Comparison of ENCODE assay signal across 8 cellular contexts in genomic region chr12:127165567-127166392, GRCh38.
DNase-seq lines count a peak whose midpoint lies in the region; ATAC-seq, FAIRE-seq and TF ChIP-seq lines count a peak whose summit lies in the region.

No MANE protein-coding gene starts in this region.

- no TSS peak for BruUV-seq in IMR-90 (replicated peaks; lab: Mats Ljungman, UMichigan)

- TF ChIP-seq RAD21 in A549 (conservative IDR thresholded peaks at IDR 0.05 in 1 of 2, IDR thresholded peaks at IDR 0.05 in 1 of 2): no peak
- no peak for TF ChIP-seq RAD21 in IMR-90 (IDR thresholded peaks at IDR 0.05; ENCODE audit: low read length)

- H2BK5ac ChIP-seq in IMR-90 (ENCODE audit: low read depth, low read length, poor library complexity, severe bottlenecking): peak overlapping the region; percentile 66

- no peak overlapping the region; the same call in 2 of the 3 replicates for H2BK15ac ChIP-seq in IMR-90 (ENCODE audit: low read depth, low read length)

- H3K4me1 Mint-ChIP-seq in astrocyte (ENCODE audit: low read depth, unreplicated experiment): no peaks in the 10 kb centered on the region

- TF ChIP-seq POLR2A in A549 (IDR thresholded peaks at IDR 0.05; ENCODE audit: low read length) (peak; percentile 55), IMR-90 (IDR thresholded peaks at IDR 0.05; ENCODE audit: low read depth, low read length) (no peak)

- H2BK120ac ChIP-seq in IMR-90 (ENCODE audit: low read depth, low read length): peak overlapping the region; percentile 59; the same call in 1 of the 2 replicates

- no peak for FAIRE-seq in A549 (lab: Jason Lieb, UNC)
- no peak for FAIRE-seq in GM19239 (lab: Jason Lieb, UNC)
- no peak for FAIRE-seq in astrocyte (lab: Jason Lieb, UNC)

- H4K20me1 ChIP-seq in IMR-90 (ENCODE audit: insufficient read depth, low read length) (no peaks in the 10 kb centered on the region), astrocyte (ENCODE audit: insufficient read depth, low read length) (no peaks in the 10 kb centered on the region)

- H3K4me1 ChIP-seq in A549 (peaks cover 7% of the 10 kb centered on the region; the same call in 2 of the 3 replicates), IMR-90 (ENCODE audit: control insufficient read depth, insufficient read depth, low read length) (peaks cover 6% of the 10 kb centered on the region), astrocyte (ENCODE audit: insufficient read depth, low read length) (peaks cover 10% of the 10 kb centered on the region), urinary bladder (ENCODE audit: insufficient read depth) (no peaks in the 10 kb centered on the region)

- DNase-seq in A549 (ENCODE audit: low read depth in 1 of 2, low spot score in 1 of 2) (peak; percentile 82 to 93), GM19239 (ENCODE audit: insufficient read length, low spot score) (peak; percentile 21), IMR-90 (peak; percentile 57), T-helper 9 cell (peak; percentile 78), astrocyte (ENCODE audit: low read depth) (peak; percentile 76), hippocampal formation (lab: John Stamatoyannopoulos, UW) (peak; percentile 42 to 80), renal cortical epithelial cell (ENCODE audit: low read depth) (peak; percentile 48)

- H3K79me1 ChIP-seq in IMR-90 (ENCODE audit: low read depth in 1 of 2, low read length in 2 of 2): no peaks in the 10 kb centered on the region

- H4K5ac ChIP-seq in IMR-90 (ENCODE audit: low read depth, low read length): peak overlapping the region; percentile 77

- peak; percentile 99 to 100 for ATAC-seq in A549
- ATAC-seq in IMR-90 (ENCODE audit: low read depth): peak; percentile 72

- H3K9ac ChIP-seq in IMR-90 (ENCODE audit: low read depth, low read length) (peak overlapping the region; percentile 60), astrocyte (ENCODE audit: low read length) (peak overlapping the region; percentile 79)

- H3K36me3 ChIP-seq in IMR-90 (ENCODE audit: control insufficient read depth, insufficient read depth, low read length) (no peaks in the 10 kb centered on the region), astrocyte (ENCODE audit: insufficient read depth, low read length) (no peaks in the 10 kb centered on the region), urinary bladder (ENCODE audit: insufficient read depth) (no peaks in the 10 kb centered on the region)

- H3K4ac ChIP-seq in IMR-90 (ENCODE audit: low read depth, low read length): peak overlapping the region; percentile 87

- H4K91ac ChIP-seq in IMR-90 (ENCODE audit: insufficient read depth, low read depth, low read length): peak overlapping the region; percentile 63; the same call in 1 of the 2 replicates

- 17% methylated on average over 22 of the region's 69 CpGs for WGBS in A549 (ENCODE audit: missing lambda C conversion rate)
- WGBS in IMR-90 (ENCODE audit: extremely low coverage in 2 of 2, insufficient read length in 1 of 2), 2 experiments: 5% methylated on average over 36 of the region's 69 CpGs; no CpG with 5 or more reads in 1 of the 2 experiments
- 6% methylated on average over 69 of the region's 69 CpGs for WGBS in urinary bladder

- H3K27ac ChIP-seq in A549 (peak overlapping the region; percentile 76 to 89), IMR-90 (ENCODE audit: insufficient read depth, low read length) (peak overlapping the region; percentile 48), astrocyte (ENCODE audit: low read depth, low read length) (peak overlapping the region; percentile 39), urinary bladder (ENCODE audit: low read depth) (no peak overlapping the region)

- H4K8ac ChIP-seq in IMR-90 (ENCODE audit: low read depth in 2 of 2, low read length in 2 of 2): peak overlapping the region; percentile 92

- no peak overlapping the region for H3K4me3 Mint-ChIP-seq in astrocyte (ENCODE audit: unreplicated experiment)

- H3K23ac ChIP-seq in IMR-90 (ENCODE audit: low read depth, low read length): no peak overlapping the region

- H3K9me3 ChIP-seq in A549 (no peaks in the 10 kb centered on the region), IMR-90 (ENCODE audit: control insufficient read depth, insufficient read depth, low read length) (peaks cover 3% of the 10 kb centered on the region; the same call in 1 of the 2 replicates), astrocyte (ENCODE audit: insufficient read depth, low read depth, low read length) (no peaks in the 10 kb centered on the region)

- peak overlapping the region; percentile 40; the same call in 1 of the 2 replicates for H3K56ac ChIP-seq in IMR-90 (ENCODE audit: extremely low read depth, insufficient read depth, low read length)

- no peaks in the 10 kb centered on the region for H3K9me1 ChIP-seq in IMR-90 (ENCODE audit: insufficient read depth, low read length)

- dilution Hi-C loops in IMR-90 (cut with HindIII; ENCODE audit: low sequenced_read_pairs, unreplicated experiment): no loop called here

- in situ Hi-C loops in IMR-90 (cut with MboI; ENCODE audit: low sequenced_read_pairs): no loop called here

- CTCF ChIA-PET in A549 (lab: Yijun Ruan, JAX): interaction anchor here (0.6 to 1.2 kb wide), 4 partner anchors 13 to 1982 kb away, joined by 3 to 6 read pairs (median 3); no protein-coding TSS in a partner anchor
- CTCF ChIA-PET in IMR-90 (lab: Yijun Ruan, JAX): interaction anchor here (0.6 to 0.7 kb wide), 2 partner anchors 12 to 511 kb away, joined by 3 read pairs; no protein-coding TSS in a partner anchor

- POLR2A ChIA-PET in A549 (lab: Yijun Ruan, JAX): interaction anchor here (0.6 kb wide), 1 partner anchor 1666 kb away, joined by 4 read pairs; no protein-coding TSS in a partner anchor
- POLR2A ChIA-PET in IMR-90 (lab: Charles Lee; ENCODE audit: unreplicated experiment): no interaction called here

- no peaks in the 10 kb centered on the region for H3K27me3 Mint-ChIP-seq in astrocyte (ENCODE audit: low read depth, unreplicated experiment)

- intact Hi-C loops in IMR-90 (cut with micrococcal nuclease): no loop called here

- H3K18ac ChIP-seq in IMR-90 (ENCODE audit: low read depth, low read length): peak overlapping the region; percentile 71

- H2AK5ac ChIP-seq in IMR-90 (ENCODE audit: low read depth, low read length): no peak overlapping the region

- H3K79me2 ChIP-seq in astrocyte (ENCODE audit: insufficient read depth, low read length): no peaks in the 10 kb centered on the region

- H2BK20ac ChIP-seq in IMR-90 (ENCODE audit: low read depth, low read length): no peak overlapping the region

- H3K36me3 Mint-ChIP-seq in astrocyte (ENCODE audit: low read depth, unreplicated experiment): no peaks in the 10 kb centered on the region

- H3K14ac ChIP-seq in IMR-90 (replicated peaks; ENCODE audit: low read depth, low read length): 0 out of 2 replicates have a peak overlapping the region, but pooled peaks have one; percentile 55

- TF ChIP-seq CTCF in A549 (IDR thresholded peaks at IDR 0.05) (no peak), IMR-90 (conservative IDR thresholded peaks at IDR 0.05; ENCODE audit: low read depth, low read length) (no peak), astrocyte (IDR thresholded peaks at IDR 0.05; ENCODE audit: insufficient read depth, low read depth, low read length) (no peak)

- H3K4me2 ChIP-seq in A549 (peak overlapping the region; percentile 65), IMR-90 (ENCODE audit: low read depth, low read length) (peak overlapping the region; percentile 14; the same call in 1 of the 2 replicates), astrocyte (ENCODE audit: low read length) (peak overlapping the region; percentile 77)

- TF ChIP-seq EP300 in A549 (IDR thresholded peaks at IDR 0.05): no peak

- H3K4me3 ChIP-seq in A549 (peak overlapping the region; percentile 47), IMR-90 (ENCODE audit: insufficient read depth, low read depth, low read length) (peak overlapping the region; percentile 45), astrocyte (ENCODE audit: insufficient read depth, low read depth, low read length) (peak overlapping the region; percentile 48), urinary bladder (ENCODE audit: low read depth, low read length) (peak overlapping the region; percentile 45)

- H2AFZ ChIP-seq in IMR-90 (replicated peaks; ENCODE audit: low read length, poor library complexity) (no peak overlapping the region), astrocyte (ENCODE audit: low read depth, low read length) (peak overlapping the region; percentile 65)

- H3K9me3 Mint-ChIP-seq in astrocyte (ENCODE audit: unreplicated experiment): peaks cover 11% of the 10 kb centered on the region

- H3K27me3 ChIP-seq in IMR-90 (ENCODE audit: control insufficient read depth, insufficient read depth, low read length) (no peaks in the 10 kb centered on the region), astrocyte (ENCODE audit: insufficient read depth, low read length) (no peaks in the 10 kb centered on the region)

- no peak overlapping the region for H3K27ac Mint-ChIP-seq in astrocyte (ENCODE audit: unreplicated experiment)

- H2AK9ac ChIP-seq in IMR-90 (replicated peaks; ENCODE audit: low read depth, low read length, poor library complexity): no peak overlapping the region

TF ChIP-seq in A549, 52 proteins besides CTCF, POLR2A, EP300 and RAD21 (continues in another document):
- TF ChIP-seq JUNB (IDR thresholded peaks at IDR 0.05): no peak
- TF ChIP-seq CBX8 (IDR thresholded peaks at IDR 0.05): no peak
- no peak for TF ChIP-seq HOXB5 (CRISPR knock-in tag; IDR thresholded peaks at IDR 0.05)
- TF ChIP-seq RNF2 (IDR thresholded peaks at IDR 0.05; ENCODE audit: borderline replicate concordance, low read depth): no peak
- 0 out of 2 replicates have a peak, but pooled peaks have one; percentile 9 for TF ChIP-seq ZC3H11A (IDR thresholded peaks at IDR 0.05)
- TF ChIP-seq E2F6 (IDR thresholded peaks at IDR 0.05; ENCODE audit: borderline replicate concordance, low read depth): peak; percentile 72; the same call in 1 of the 2 replicates

TF ChIP-seq in IMR-90, 13 proteins besides CTCF, POLR2A, EP300 and RAD21:
- no peak for TF ChIP-seq NFE2L2 (IDR thresholded peaks at IDR 0.05; ENCODE audit: low read depth, low read length)

Comparison
In these comparisons a context has a peak if more than half of its experiments do, and no peak if none do; other contexts are left out.
1. DNase-seq: peak in every context shown above with its lines; median percentile 88 in A549; 78 in T-helper 9 cell; 76 in astrocyte; 61 in hippocampal formation; 57 in IMR-90; 48 in renal cortical epithelial cell; 21 in GM19239.
2. H3K4me2 ChIP-seq: peak in every context shown above with its lines; median percentile 77 in astrocyte; 65 in A549; 14 in IMR-90.